Comparison of ENCODE assay signal across 1 cellular context in genomic region chr10:30848396-30849032, GRCh38.
TF ChIP-seq lines count a peak whose summit lies in the region.

No MANE protein-coding gene starts in this region.

TF ChIP-seq in endothelial cell of umbilical vein, 7 proteins besides CTCF, POLR2A, EP300 and RAD21:
- TF ChIP-seq JUN (IDR thresholded peaks at IDR 0.05; ENCODE audit: borderline replicate concordance, insufficient read depth, insufficient read length, low read depth) (no peak), FOS (IDR thresholded peaks at IDR 0.05; ENCODE audit: borderline replicate concordance, insufficient read depth, low read length) (no peak), MAX (IDR thresholded peaks at IDR 0.05; ENCODE audit: insufficient read depth, insufficient read length) (no peak), EZH2 (IDR thresholded peaks at IDR 0.05; ENCODE audit: borderline replicate concordance, low read depth, low read length, severe bottlenecking) (no peak), MYC (IDR thresholded peaks at IDR 0.05; ENCODE audit: low read depth, low read length) (no peak), POLR2AphosphoS5 (IDR thresholded peaks at IDR 0.05; ENCODE audit: insufficient read depth, low read depth, low read length) (no peak), GATA2 (IDR thresholded peaks at IDR 0.05; ENCODE audit: insufficient read depth, insufficient read length, low read depth, low read length) (no peak)
TF ChIP-seq in endothelial cell of umbilical vein: peak in this region for 0.
